18 cellular contexts compared by ENCODE assay signal in genomic region chr5:78821519-78821918, GRCh38.
A peak's percentile ranks its signal among the peaks of the same experiment; 100 is the strongest.
DNase-seq lines count a peak whose midpoint lies in the region; ATAC-seq and TF ChIP-seq lines count a peak whose summit lies in the region.
"Had no signal": no experiment of that assay in that cellular context is flagged by ENCODE, and none has a peak within 500 bp of the region (broad histone marks: within the 10 kb centered on the region; RNA-seq: fewer than 3 reads in every experiment).

No MANE protein-coding gene starts in this region.

- H3K4me3 ChIP-seq in tibial nerve (no peak overlapping the region), thyroid gland (replicated peaks in 1 of 3) (no peak overlapping the region), ovary (no peak overlapping the region)
- H3K4me3 ChIP-seq: BLaER1 treated with 17β-estradiol and CSF1 and Interleukin-3, amounts not matched to agents 10 nM and 100 nM; GM23338 had no signal

- DNase-seq in EH (ENCODE audit: low read depth): peak; percentile 36
- peak; percentile 27 for DNase-seq in astrocyte of the hippocampus (ENCODE audit: low read depth, low spot score)
- peak; percentile 30 for DNase-seq in fibroblast of gingiva (ENCODE audit: low read depth)
- DNase-seq in nephron progenitor cell: no peak
- DNase-seq in tibial nerve (ENCODE audit: low spot score in 2 of 2): no peak
- no peak for DNase-seq in natural killer cell
- DNase-seq in thyroid gland: no peak
- no peak for DNase-seq in ovary
- DNase-seq: 8988T; CD8-positive, alpha-beta memory T cell; COR-L47; DMS 273 treated with DMSO at 0.1 percent for 48 hours; DMS53; DND-41; HCEC 1CT had no signal

- H3K9me3 Mint-ChIP-seq in nephron progenitor cell: peaks cover 6% of the 10 kb centered on the region
- H3K9me3 Mint-ChIP-seq in natural killer cell: no peaks in the 10 kb centered on the region
- H3K9me3 Mint-ChIP-seq: CD8-positive, alpha-beta memory T cell; GM23338 had no signal

- H3K27ac Mint-ChIP-seq in nephron progenitor cell: peak overlapping the region; percentile 47
- no peak overlapping the region for H3K27ac Mint-ChIP-seq in natural killer cell
- H3K27ac Mint-ChIP-seq: B cell; CD8-positive, alpha-beta memory T cell; GM23338 had no signal

- H3K36me3 Mint-ChIP-seq in nephron progenitor cell (ENCODE audit: low read depth) (peaks cover 18% of the 10 kb centered on the region), natural killer cell (no peaks in the 10 kb centered on the region)

- H3K27me3 Mint-ChIP-seq in nephron progenitor cell (ENCODE audit: low read depth, poor library complexity): peaks cover 4% of the 10 kb centered on the region
- H3K27me3 Mint-ChIP-seq in natural killer cell (ENCODE audit: low read depth in 2 of 2): no peaks in the 10 kb centered on the region
- H3K27me3 Mint-ChIP-seq: B cell; CD8-positive, alpha-beta memory T cell had no signal

- TF ChIP-seq POLR2A in tibial nerve (IDR thresholded peaks at IDR 0.05): no peak
- no peak for TF ChIP-seq POLR2A in thyroid gland (IDR thresholded peaks at IDR 0.05)
- TF ChIP-seq POLR2A in ovary (IDR thresholded peaks at IDR 0.05): no peak

- intact Hi-C loops in natural killer cell (cut with micrococcal nuclease): no loop called here
- intact Hi-C loops in thyroid gland (cut with DNase I): no loop called here
- intact Hi-C loops in ovary (cut with DNase I): no loop called here

- 88 to 94% methylated on average over 1 of the region's 1 CpG for WGBS in tibial nerve, 2 donors
- 69 to 88% methylated on average over 1 of the region's 1 CpG for WGBS in thyroid gland, 2 donors
- WGBS in ovary, 3 donors: 78 to 97% (median 92%) methylated on average over 1 of the region's 1 CpG

- peaks cover 32% of the 10 kb centered on the region for H3K4me1 Mint-ChIP-seq in nephron progenitor cell
- H3K4me1 Mint-ChIP-seq in natural killer cell: no peaks in the 10 kb centered on the region

- TF ChIP-seq CTCF in nephron progenitor cell (IDR thresholded peaks at IDR 0.05) (no peak), tibial nerve (IDR thresholded peaks at IDR 0.05) (no peak), natural killer cell (IDR thresholded peaks at IDR 0.05) (no peak), thyroid gland (IDR thresholded peaks at IDR 0.05) (no peak), ovary (IDR thresholded peaks at IDR 0.05) (no peak)

- H3K4me1 ChIP-seq in tibial nerve (peaks cover 0 to 19% (median 6%) of the 10 kb centered on the region in 4 donors), thyroid gland (peaks cover 15 to 29% of the 10 kb centered on the region in 2 donors), ovary (ENCODE audit: insufficient read depth) (no peaks in the 10 kb centered on the region)

- ATAC-seq in natural killer cell: no peak
- ATAC-seq: GM23338 had no signal

- H3K27ac ChIP-seq in tibial nerve: no peak overlapping the region
- H3K27ac ChIP-seq in thyroid gland: no peak overlapping the region
- no peak overlapping the region for H3K27ac ChIP-seq in ovary
- H3K27ac ChIP-seq: BLaER1 treated with 17β-estradiol and CSF1 and Interleukin-3, amounts not matched to agents 10 nM and 100 nM had no signal

- no peak for TF ChIP-seq EP300 in tibial nerve (IDR thresholded peaks at IDR 0.05)
- TF ChIP-seq EP300 in ovary (IDR thresholded peaks at IDR 0.05): no peak

- no peak overlapping the region for H3K4me3 Mint-ChIP-seq in nephron progenitor cell
- no peak overlapping the region for H3K4me3 Mint-ChIP-seq in natural killer cell
- H3K4me3 Mint-ChIP-seq: B cell; CD8-positive, alpha-beta memory T cell; GM23338 had no signal

- H3K36me3 ChIP-seq in tibial nerve (no peaks in the 10 kb centered on the region), thyroid gland (no peaks in the 10 kb centered on the region), ovary (no peaks in the 10 kb centered on the region)

- H3K27me3 ChIP-seq in tibial nerve (no peaks in the 10 kb centered on the region), thyroid gland (no peaks in the 10 kb centered on the region), ovary (no peaks in the 10 kb centered on the region)
- H3K27me3 ChIP-seq: BLaER1 treated with 17β-estradiol and CSF1 and Interleukin-3, amounts not matched to agents 10 nM and 100 nM had no signal

- H3K9me3 ChIP-seq in tibial nerve (no peaks in the 10 kb centered on the region), thyroid gland (no peaks in the 10 kb centered on the region), ovary (no peaks in the 10 kb centered on the region)

Comparison
In these comparisons a context has a peak if more than half of its experiments do, and no peak if none do; other contexts are left out.
1. DNase-seq: peak in EH (single experiment), astrocyte of the hippocampus (single experiment) and fibroblast of gingiva (single experiment); none in nephron progenitor cell (single experiment), tibial nerve (0 of 2), natural killer cell (single experiment), thyroid gland (0 of 2) and ovary (0 of 5).